In genomic region chr10:54469587-54470323, GRCh38 we compare ENCODE assay signal across 18 cellular contexts.
DNase-seq lines count a peak whose midpoint lies in the region; ATAC-seq and TF ChIP-seq lines count a peak whose summit lies in the region.
"Had no signal": no experiment of that assay in that cellular context is flagged by ENCODE, and none has a peak within 500 bp of the region (broad histone marks: within the 10 kb centered on the region; RNA-seq: fewer than 3 reads in every experiment).

No MANE protein-coding gene starts in this region.

- POLR2A ChIA-PET in GM10248 (lab: Yijun Ruan, JAX) (no interaction called here), PC-9 (lab: Charles Lee; ENCODE audit: unreplicated experiment) (no interaction called here)
- POLR2A ChIA-PET in naive thymus-derived CD4-positive, alpha-beta T cell (lab: Charles Lee), result no interaction called here

- H3K27ac ChIP-seq in PC-9 (no peak overlapping the region), neuronal stem cell (replicated peaks; ENCODE audit: low read length) (no peak overlapping the region), transverse colon (no peak overlapping the region)
- H3K27ac ChIP-seq in naive thymus-derived CD4-positive, alpha-beta T cell (ENCODE audit: low read depth, low read length), result no peak overlapping the region
- H3K27ac ChIP-seq: brain microvascular endothelial cell had no signal

- H3K9me3 Mint-ChIP-seq in naive thymus-derived CD4-positive, alpha-beta T cell, result peaks cover 0 to 9% (median 2%) of the 10 kb centered on the region in 11 donors
- H3K9me3 Mint-ChIP-seq: endodermal cell had no signal

- H3K36me3 Mint-ChIP-seq in naive thymus-derived CD4-positive, alpha-beta T cell, result no peaks in the 10 kb centered on the region
- H3K36me3 Mint-ChIP-seq: CD14-positive monocyte had no signal

- H2BK15ac ChIP-seq in neuronal stem cell (ENCODE audit: low read length), result no peak overlapping the region

- H3K36me3 ChIP-seq in PC-9 (ENCODE audit: low read depth) (no peaks in the 10 kb centered on the region), neuronal stem cell (replicated peaks in 1 of 2; ENCODE audit: control insufficient read depth in 2 of 2, insufficient read depth in 2 of 2, low read length in 2 of 2) (no peaks in the 10 kb centered on the region), transverse colon (no peaks in the 10 kb centered on the region)
- H3K36me3 ChIP-seq in naive thymus-derived CD4-positive, alpha-beta T cell (ENCODE audit: control insufficient read depth in 2 of 3, insufficient read depth in 3 of 3, low read length in 3 of 3), result no peaks in the 10 kb centered on the region
- H3K36me3 ChIP-seq: brain microvascular endothelial cell had no signal

- no peak overlapping the region for H4K91ac ChIP-seq in neuronal stem cell (ENCODE audit: low read depth, low read length, poor library complexity)

- H3K4me1 Mint-ChIP-seq in naive thymus-derived CD4-positive, alpha-beta T cell, result no peaks in the 10 kb centered on the region
- H3K4me1 Mint-ChIP-seq: CD14-positive monocyte had no signal

- H3K79me2 ChIP-seq in PC-9 (ENCODE audit: low read depth), result no peaks in the 10 kb centered on the region

- H2BK120ac ChIP-seq in neuronal stem cell (ENCODE audit: low read depth, low read length), result no peak overlapping the region

- H2AK5ac ChIP-seq in neuronal stem cell (ENCODE audit: low read depth, low read length), result no peak overlapping the region

- no peaks in the 10 kb centered on the region; the same call in 1 of the 2 replicates for H3K9me2 ChIP-seq in PC-9 (ENCODE audit: insufficient read depth)

- DNase-seq in GM10248 (ENCODE audit: extremely low spot score) (peak; percentile 2), H4 (ENCODE audit: low spot score) (peak; percentile 5), PC-9 (no peak), neuronal stem cell (ENCODE audit: low spot score) (no peak), transverse colon (no peak), A172 (ENCODE audit: low spot score) (no peak)
- DNase-seq in naive thymus-derived CD4-positive, alpha-beta T cell, result no peak
- DNase-seq: activated CD4-positive, CD25-positive, alpha-beta regulatory T cell treated with anti-CD3 and anti-CD28 coated beads, Interleukin-2, amount 50 U/mL, for 72 hours; activated CD8-positive, alpha-beta T cell treated with anti-CD3 and anti-CD28 coated beads for 36 hours; activated effector memory CD4-positive, alpha-beta T cell treated with anti-CD3 and anti-CD28 coated beads, Interleukin-2, amount 50 U/mL, for 16 hours; activated T-cell treated with anti-CD3 and anti-CD28 coated beads for 4 hours; brain microvascular endothelial cell; endodermal cell; NCI-H2107; SW 1271; trophoblast cell had no signal

- BruUV-seq in PC-9 (replicated peaks; lab: Mats Ljungman, UMichigan), result no TSS peak

- no peak overlapping the region for H3K4me3 Mint-ChIP-seq in naive thymus-derived CD4-positive, alpha-beta T cell
- H3K4me3 Mint-ChIP-seq: activated CD8-positive, alpha-beta T cell treated with anti-CD3 and anti-CD28 coated beads for 36 hours; CD14-positive monocyte; endodermal cell had no signal

- H3K23ac ChIP-seq in neuronal stem cell (ENCODE audit: low read depth, low read length, poor library complexity), result no peak overlapping the region

- intact Hi-C loops in PC-9 (cut with micrococcal nuclease; ENCODE audit: unreplicated experiment), result no loop called here
- intact Hi-C loops in transverse colon (cut with DNase I; ENCODE audit: low total_unique reads), result no loop called here
- intact Hi-C loops in naive thymus-derived CD4-positive, alpha-beta T cell (cut with micrococcal nuclease), result no loop called here

- TF ChIP-seq EP300 in transverse colon (IDR thresholded peaks at IDR 0.05; ENCODE audit: low read depth), result no peak

- no peaks in the 10 kb centered on the region for H3F3A ChIP-seq in PC-9 (ENCODE audit: insufficient read depth, low read depth)

- WGBS in neuronal stem cell (ENCODE audit: extremely low coverage in 2 of 2, insufficient read length in 2 of 2, insufficient replicate concordance in 1 of 2), 2 donors, result no CpG with 5 or more reads among the region's 8 CpGs
- WGBS in transverse colon (ENCODE audit: low coverage in 1 of 2), 2 donors, result 57 to 89% methylated on average over 1 to 8 of the region's 8 CpGs

- H3K27me3 Mint-ChIP-seq in naive thymus-derived CD4-positive, alpha-beta T cell, result no peaks in the 10 kb centered on the region
- H3K27me3 Mint-ChIP-seq: activated CD8-positive, alpha-beta T cell treated with anti-CD3 and anti-CD28 coated beads for 36 hours had no signal

- no peak overlapping the region for H3K27ac Mint-ChIP-seq in naive thymus-derived CD4-positive, alpha-beta T cell
- H3K27ac Mint-ChIP-seq: activated CD8-positive, alpha-beta T cell treated with anti-CD3 and anti-CD28 coated beads for 36 hours; CD14-positive monocyte; endodermal cell had no signal

- CTCF ChIA-PET in GM10248 (lab: Yijun Ruan, JAX), result interaction anchor here (0.9 kb wide), 1 partner anchor 55 kb away, joined by 3 read pairs; no protein-coding TSS in a partner anchor
- CTCF ChIA-PET in PC-9 (lab: Charles Lee), result no interaction called here
- CTCF ChIA-PET in naive thymus-derived CD4-positive, alpha-beta T cell (lab: Charles Lee), result no interaction called here

- H4K20me1 ChIP-seq in PC-9 (ENCODE audit: insufficient read depth), result no peaks in the 10 kb centered on the region

- ATAC-seq in HG02981 (IDR thresholded peaks at IDR 0.05; ENCODE audit: unreplicated experiment), result no peak
- ATAC-seq in naive thymus-derived CD4-positive, alpha-beta T cell, result no peak
- ATAC-seq: activated CD8-positive, alpha-beta T cell treated with anti-CD3 and anti-CD28 coated beads for 36 hours had no signal

- no peak overlapping the region for H2BK5ac ChIP-seq in neuronal stem cell (ENCODE audit: low read length)

- TF ChIP-seq CTCF in GM10248 (IDR thresholded peaks at IDR 0.05; ENCODE audit: control extremely low read depth, extremely low read depth, low read depth, missing control alignments), result no peak
- TF ChIP-seq CTCF in PC-9 (conservative IDR thresholded peaks at IDR 0.05), result no peak
- TF ChIP-seq CTCF in transverse colon (IDR thresholded peaks at IDR 0.05), result no peak

- H4K8ac ChIP-seq in neuronal stem cell (ENCODE audit: low read depth, low read length), result no peak overlapping the region

- no peak for TF ChIP-seq POLR2A in transverse colon (IDR thresholded peaks at IDR 0.05)

- H2BK12ac ChIP-seq in neuronal stem cell (ENCODE audit: low read length), result no peak overlapping the region

- H3K4me3 ChIP-seq in PC-9 (no peak overlapping the region), neuronal stem cell (ENCODE audit: low read length in 2 of 2) (peak overlapping the region in 1 of 2 donors; percentile 62), transverse colon (no peak overlapping the region)
- no peak overlapping the region for H3K4me3 ChIP-seq in naive thymus-derived CD4-positive, alpha-beta T cell (ENCODE audit: low read length)

- no peak overlapping the region for H3K18ac ChIP-seq in neuronal stem cell (ENCODE audit: low read length)

- no peaks in the 10 kb centered on the region for H3K79me1 ChIP-seq in neuronal stem cell (ENCODE audit: low read depth, low read length)

- H3K14ac ChIP-seq in neuronal stem cell (ENCODE audit: low read length), result no peak overlapping the region

- H3K4me1 ChIP-seq in PC-9 (replicated peaks; ENCODE audit: insufficient read depth) (no peaks in the 10 kb centered on the region), neuronal stem cell (ENCODE audit: control insufficient read depth in 2 of 2, insufficient read depth in 1 of 2, low read depth in 1 of 2, low read length in 2 of 2) (peaks cover 2 to 3% of the 10 kb centered on the region in 2 donors), transverse colon (no peaks in the 10 kb centered on the region)
- H3K4me1 ChIP-seq in naive thymus-derived CD4-positive, alpha-beta T cell (ENCODE audit: control insufficient read depth in 2 of 2, insufficient read depth in 2 of 2, low read length in 2 of 2), result no peaks in the 10 kb centered on the region

- no peak overlapping the region for H3K4ac ChIP-seq in neuronal stem cell (ENCODE audit: low read length)

- H3K9me3 ChIP-seq in PC-9 (ENCODE audit: insufficient read depth, low read depth), result no peaks in the 10 kb centered on the region
- H3K9me3 ChIP-seq in neuronal stem cell (replicated peaks in 1 of 2; ENCODE audit: control insufficient read depth in 2 of 2, insufficient read depth in 1 of 2, low read depth in 1 of 2, low read length in 2 of 2), result no peaks in the 10 kb centered on the region
- no peaks in the 10 kb centered on the region for H3K9me3 ChIP-seq in transverse colon
- H3K9me3 ChIP-seq in naive thymus-derived CD4-positive, alpha-beta T cell (ENCODE audit: control insufficient read depth in 2 of 3, low read length in 3 of 3), result no peaks in the 10 kb centered on the region

- H2AFZ ChIP-seq in PC-9, result no peak overlapping the region
- H2AFZ ChIP-seq in neuronal stem cell (ENCODE audit: low read length), result peak overlapping the region; percentile 62

- H3K9ac ChIP-seq in neuronal stem cell (ENCODE audit: low read depth, low read length, poor library complexity), result no peak overlapping the region

- in situ Hi-C loops in transverse colon (cut with MboI; ENCODE audit: low pct_ligation_motif_present in 1 of 4, low pct_unique_long_range_greater_than_20kb in 1 of 4, low sequenced_read_pairs in 3 of 4), result no loop called here

- H3K4me2 ChIP-seq in PC-9 (peak overlapping the region; percentile 32; the same call in 1 of the 2 replicates), neuronal stem cell (ENCODE audit: insufficient read depth, low read length, poor library complexity, severe bottlenecking) (no peak overlapping the region)

- no peaks in the 10 kb centered on the region for H3K27me3 ChIP-seq in PC-9 (ENCODE audit: insufficient read depth, low read depth)
- no peaks in the 10 kb centered on the region for H3K27me3 ChIP-seq in neuronal stem cell (ENCODE audit: control insufficient read depth in 3 of 3, insufficient read depth in 3 of 3, low read depth in 1 of 3, low read length in 3 of 3)
- no peaks in the 10 kb centered on the region for H3K27me3 ChIP-seq in transverse colon
- H3K27me3 ChIP-seq in naive thymus-derived CD4-positive, alpha-beta T cell (ENCODE audit: control insufficient read depth in 2 of 2, insufficient read depth in 2 of 2, low read length in 2 of 2), result no peaks in the 10 kb centered on the region
- H3K27me3 ChIP-seq: brain microvascular endothelial cell had no signal

Comparison
In these comparisons a context has a peak if more than half of its experiments do, and no peak if none do; other contexts are left out.
1. DNase-seq: peak in GM10248 (single experiment) and H4 (single experiment); none in PC-9 (0 of 2), neuronal stem cell (single experiment), transverse colon (single experiment), A172 (single experiment) and naive thymus-derived CD4-positive, alpha-beta T cell (0 of 9).